ENCODE assay signal across 31 cellular contexts in the genomic region with DNA sequence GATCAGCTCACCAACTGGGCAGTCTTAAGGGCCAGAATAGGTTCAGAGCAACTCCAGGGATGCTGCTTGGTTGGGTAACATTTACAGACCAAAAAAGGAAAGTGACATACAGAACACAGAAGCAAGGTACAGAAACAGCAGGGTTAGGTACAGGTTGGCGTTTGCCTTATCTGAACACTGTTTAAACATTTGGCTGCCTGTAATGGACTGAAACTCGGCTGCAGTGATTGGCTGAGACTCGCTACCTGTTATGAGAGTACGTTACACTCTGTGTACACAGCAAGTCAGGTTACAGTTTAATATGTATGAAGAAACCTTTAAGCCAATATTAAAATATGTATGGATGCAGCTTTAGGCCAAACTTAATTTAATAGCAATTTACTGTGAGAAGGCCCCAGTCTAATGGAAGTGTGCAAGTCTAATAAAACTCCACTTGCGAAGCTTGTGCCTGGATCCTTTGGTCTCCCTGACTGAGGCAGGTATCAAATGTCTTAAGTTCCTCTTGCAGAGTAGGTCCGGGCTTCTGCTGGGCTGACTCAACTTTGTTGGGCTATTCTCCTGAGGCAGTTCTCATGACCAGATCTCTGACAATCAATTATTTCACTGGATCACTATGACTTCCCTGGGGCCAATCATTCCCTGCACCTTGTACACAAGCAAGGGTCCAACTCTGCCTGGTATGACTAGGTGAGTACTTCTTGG.
DNase-seq lines count a peak whose midpoint lies in the region; ATAC-seq, FAIRE-seq and TF ChIP-seq lines count a peak whose summit lies in the region.
"Had no signal": no experiment of that assay in that cellular context is flagged by ENCODE, and none has a peak within 500 bp of the region (broad histone marks: within the 10 kb centered on the region; RNA-seq: fewer than 3 reads in every experiment).

No MANE protein-coding gene starts in this region.

- H4K5ac ChIP-seq in H1 (ENCODE audit: insufficient read length, low read depth, low read length), result no peak overlapping the region

- H3K4me3 ChIP-seq in HEK293 (ENCODE audit: low read depth, low read length), result no peak overlapping the region
- no peak overlapping the region for H3K4me3 ChIP-seq in H1 (ENCODE audit: extremely low read depth in 1 of 4, insufficient read depth in 2 of 4, low read depth in 3 of 4, low read length in 4 of 4)
- peak overlapping the region; percentile 49 to 55 for H3K4me3 ChIP-seq in mucosa of rectum (ENCODE audit: low read length in 2 of 2)
- no peak overlapping the region for H3K4me3 ChIP-seq in naive thymus-derived CD4-positive, alpha-beta T cell (ENCODE audit: low read length)
- H3K4me3 ChIP-seq: BLaER1 treated with 17β-estradiol and CSF1 and Interleukin-3, amounts not matched to agents 10 nM and 100 nM; SJSA1; upper lobe of left lung had no signal

- CTCF ChIA-PET in HEK293 (lab: Yijun Ruan, JAX) (interaction anchor here (0.8 kb wide), 1 partner anchor 23 kb away, joined by 3 read pairs; no protein-coding TSS in a partner anchor), H1 (lab: Charles Lee; ENCODE audit: partially characterized antibody) (interaction anchor here (1.2 to 3.5 kb wide), 3 partner anchors 9 to 23 kb away, joined by 3 to 8 read pairs (median 4); no protein-coding TSS in a partner anchor)
- CTCF ChIA-PET in naive thymus-derived CD4-positive, alpha-beta T cell (lab: Charles Lee), result no interaction called here

- no peak overlapping the region for H3K4ac ChIP-seq in H1 (replicated peaks; ENCODE audit: insufficient read length, low read depth, low read length)

- 95% methylated on average over 6 of the region's 6 CpGs; no CpG with 5 or more reads in 1 of the 2 experiments for WGBS in H1 (ENCODE audit: extremely low coverage in 1 of 2, insufficient coverage in 1 of 2, insufficient read length in 1 of 2, insufficient replicate concordance in 2 of 2, low coverage in 1 of 2, low lambda C conversion rate in 2 of 2, missing lambda C conversion rate in 1 of 2), 2 experiments

- POLR2A ChIA-PET in HEK293 (lab: Yijun Ruan, JAX) (no interaction called here), H1 (lab: Charles Lee; ENCODE audit: partially characterized antibody) (no interaction called here)
- POLR2A ChIA-PET in naive thymus-derived CD4-positive, alpha-beta T cell (lab: Charles Lee), result no interaction called here

- H2BK15ac ChIP-seq in H1 (ENCODE audit: low read length), result no peak overlapping the region

- H2BK120ac ChIP-seq in H1 (replicated peaks; ENCODE audit: low read depth, low read length), result no peak overlapping the region

- H3K9ac ChIP-seq in H1 (replicated peaks in 1 of 4; ENCODE audit: extremely low read depth in 1 of 4, low read depth in 3 of 4, low read length in 3 of 4) (no peak overlapping the region), mucosa of rectum (ENCODE audit: low read depth in 1 of 2, low read length in 2 of 2) (peak overlapping the region in 1 of 2 donors; percentile 8)
- H3K9ac ChIP-seq: BLaER1 treated with 17β-estradiol and CSF1 and Interleukin-3, amounts not matched to agents 10 nM and 100 nM had no signal

- TF ChIP-seq POLR2A in H1 (IDR thresholded peaks at IDR 0.05; ENCODE audit: control extremely low read depth in 1 of 2, low read depth in 2 of 2, low read length in 2 of 2), result no peak

- no peak overlapping the region for H3K56ac ChIP-seq in H1 (replicated peaks; ENCODE audit: insufficient read length, low read depth, low read length)

- intact Hi-C loops in naive thymus-derived CD4-positive, alpha-beta T cell (cut with micrococcal nuclease), result no loop called here

- no peak overlapping the region for H3K4me2 ChIP-seq in H1 (ENCODE audit: insufficient read depth in 1 of 2, low read depth in 2 of 2, low read length in 2 of 2)
- H3K4me2 ChIP-seq: BLaER1 treated with 17β-estradiol and CSF1 and Interleukin-3, amounts not matched to agents 10 nM and 100 nM had no signal

- peaks cover 0 to 3% (median 0%) of the 10 kb centered on the region in 5 donors for H3K27me3 Mint-ChIP-seq in naive thymus-derived CD4-positive, alpha-beta T cell
- H3K27me3 Mint-ChIP-seq: activated CD4-positive, alpha-beta T cell treated with anti-CD3 and anti-CD28 coated beads, Interleukin-2, amount 10 ng/mL, durations not matched to agents 24 days and 14 days; progenitor cell of endocrine pancreas had no signal

- peaks cover 0 to 5% (median 0%) of the 10 kb centered on the region in 11 donors for H3K9me3 Mint-ChIP-seq in naive thymus-derived CD4-positive, alpha-beta T cell
- H3K9me3 Mint-ChIP-seq: activated CD4-positive, alpha-beta T cell treated with anti-CD3 and anti-CD28 coated beads, Interleukin-2, amount 10 ng/mL, durations not matched to agents 24 days and 14 days; activated naive CD4-positive, alpha-beta T cell treated with anti-CD3 and anti-CD28 coated beads, Interleukin-2, amount 50 U/mL, for 72 hours had no signal

- no peak overlapping the region for H3K18ac ChIP-seq in H1 (ENCODE audit: extremely low read depth, low read length)

- no peak overlapping the region for H3K14ac ChIP-seq in H1 (ENCODE audit: insufficient read length)

- H3K4me3 Mint-ChIP-seq in naive thymus-derived CD4-positive, alpha-beta T cell, result no peak overlapping the region
- H3K4me3 Mint-ChIP-seq: activated CD4-positive, alpha-beta T cell treated with anti-CD3 and anti-CD28 coated beads, Interleukin-2, amount 10 ng/mL, durations not matched to agents 24 days and 14 days; WTC11 had no signal

- no peaks in the 10 kb centered on the region for H3K4me1 Mint-ChIP-seq in naive thymus-derived CD4-positive, alpha-beta T cell
- H3K4me1 Mint-ChIP-seq: activated CD4-positive, alpha-beta T cell treated with anti-CD3 and anti-CD28 coated beads, Interleukin-2, amount 10 ng/mL, durations not matched to agents 24 days and 14 days had no signal

- FAIRE-seq in H1 (lab: Jason Lieb, UNC), result no peak

- no peaks in the 10 kb centered on the region for H3K4me1 ChIP-seq in HEK293 (ENCODE audit: control insufficient read depth, insufficient read depth, low read length)
- no peaks in the 10 kb centered on the region for H3K4me1 ChIP-seq in H1 (replicated peaks in 1 of 4; ENCODE audit: control insufficient read depth in 3 of 4, insufficient read depth in 4 of 4, low read length in 3 of 4)
- peaks cover 12 to 28% of the 10 kb centered on the region in 2 donors for H3K4me1 ChIP-seq in mucosa of rectum (ENCODE audit: control insufficient read depth in 2 of 2, insufficient read depth in 2 of 2, low read length in 2 of 2)
- H3K4me1 ChIP-seq in naive thymus-derived CD4-positive, alpha-beta T cell (ENCODE audit: control insufficient read depth in 2 of 2, insufficient read depth in 2 of 2, low read length in 2 of 2), result no peaks in the 10 kb centered on the region
- H3K4me1 ChIP-seq: BLaER1 treated with 17β-estradiol and CSF1 and Interleukin-3, amounts not matched to agents 10 nM and 100 nM; SJSA1; upper lobe of left lung had no signal

- H3K9me3 ChIP-seq in HEK293 (ENCODE audit: control insufficient read depth, insufficient read depth, low read depth, low read length) (no peaks in the 10 kb centered on the region), H1 (ENCODE audit: insufficient read depth in 2 of 2, low read depth in 1 of 2, low read length in 1 of 2) (no peaks in the 10 kb centered on the region), mucosa of rectum (ENCODE audit: control insufficient read depth in 2 of 2, low read length in 2 of 2) (no peaks in the 10 kb centered on the region)
- no peaks in the 10 kb centered on the region for H3K9me3 ChIP-seq in naive thymus-derived CD4-positive, alpha-beta T cell (ENCODE audit: control insufficient read depth in 2 of 3, low read length in 3 of 3)
- H3K9me3 ChIP-seq: neutrophil, SJSA1, upper lobe of left lung had no signal

- H3K23ac ChIP-seq in H1 (ENCODE audit: insufficient read length), result no peak overlapping the region

- no peak overlapping the region for H3K27ac Mint-ChIP-seq in naive thymus-derived CD4-positive, alpha-beta T cell
- H3K27ac Mint-ChIP-seq: activated CD4-positive, alpha-beta T cell treated with anti-CD3 and anti-CD28 coated beads, Interleukin-2, amount 10 ng/mL, durations not matched to agents 24 days and 14 days; activated naive CD4-positive, alpha-beta T cell treated with anti-CD3 and anti-CD28 coated beads, Interleukin-2, amount 50 U/mL, for 72 hours; progenitor cell of endocrine pancreas; WTC11 had no signal

- H4K91ac ChIP-seq in H1 (replicated peaks; ENCODE audit: insufficient read length, low read length), result no peak overlapping the region

- H2AK5ac ChIP-seq in H1 (ENCODE audit: low read depth, low read length), result no peak overlapping the region

- H3K27ac ChIP-seq in 22Rv1 (peak overlapping the region; percentile 100), HEK293 (ENCODE audit: extremely low read depth, low read depth, low read length) (no peak overlapping the region), H1 (ENCODE audit: low read depth, low read length) (no peak overlapping the region), mucosa of rectum (ENCODE audit: low read depth in 2 of 2, low read length in 2 of 2) (peak overlapping the region; percentile 90 to 95)
- H3K27ac ChIP-seq in naive thymus-derived CD4-positive, alpha-beta T cell (ENCODE audit: low read depth, low read length), result no peak overlapping the region
- H3K27ac ChIP-seq: BLaER1 treated with 17β-estradiol and CSF1 and Interleukin-3, amounts not matched to agents 10 nM and 100 nM; epithelial cell of prostate; neutrophil; SJSA1; upper lobe of left lung had no signal

- no peak overlapping the region for H2BK20ac ChIP-seq in H1 (ENCODE audit: low read length)

- H3K79me2 ChIP-seq in H1 (ENCODE audit: control insufficient read depth in 1 of 2, insufficient read depth in 2 of 2, low read length in 2 of 2), result no peaks in the 10 kb centered on the region

- ATAC-seq in HG02840 (IDR thresholded peaks at IDR 0.05; ENCODE audit: low FRiP score, unreplicated experiment) (no peak), HG03045 (IDR thresholded peaks at IDR 0.05; ENCODE audit: unreplicated experiment) (no peak), HG03097 (IDR thresholded peaks at IDR 0.05; ENCODE audit: low FRiP score, unreplicated experiment) (no peak)
- ATAC-seq in naive thymus-derived CD4-positive, alpha-beta T cell, result no peak
- ATAC-seq: activated naive CD4-positive, alpha-beta T cell treated with anti-CD3 and anti-CD28 coated beads, Interleukin-2, amount 50 U/mL, for 72 hours; sciatic nerve; WTC11 had no signal

- peak overlapping the region; percentile 41; the same call in 1 of the 2 replicates for H2AFZ ChIP-seq in H1 (ENCODE audit: low read length)

- H3K27me3 ChIP-seq in H1 (replicated peaks in 1 of 4; ENCODE audit: control insufficient read depth in 3 of 4, extremely low read depth in 1 of 4, insufficient read depth in 3 of 4, low read length in 3 of 4) (no peaks in the 10 kb centered on the region; a peak in 1 of 7 replicates), mucosa of rectum (ENCODE audit: control insufficient read depth in 2 of 2, insufficient read depth in 2 of 2, low read length in 2 of 2) (no peaks in the 10 kb centered on the region)
- no peaks in the 10 kb centered on the region for H3K27me3 ChIP-seq in naive thymus-derived CD4-positive, alpha-beta T cell (ENCODE audit: control insufficient read depth in 2 of 2, insufficient read depth in 2 of 2, low read length in 2 of 2)
- H3K27me3 ChIP-seq: BLaER1 treated with 17β-estradiol and CSF1 and Interleukin-3, amounts not matched to agents 10 nM and 100 nM; neutrophil; SJSA1; upper lobe of left lung had no signal

- H3K79me1 ChIP-seq in H1 (ENCODE audit: low read depth, low read length), result no peaks in the 10 kb centered on the region

- no peak overlapping the region for H2BK12ac ChIP-seq in H1 (ENCODE audit: low read depth, low read length)

- TF ChIP-seq EP300 in H1 (IDR thresholded peaks at IDR 0.05; ENCODE audit: borderline replicate concordance in 1 of 2, low read depth in 2 of 2, low read length in 2 of 2), result no peak

- H4K20me1 ChIP-seq in H1 (replicated peaks in 1 of 2; ENCODE audit: control insufficient read depth in 1 of 2, insufficient read depth in 2 of 2, low read length in 2 of 2), result no peaks in the 10 kb centered on the region
- H4K20me1 ChIP-seq: BLaER1 treated with 17β-estradiol and CSF1 and Interleukin-3, amounts not matched to agents 10 nM and 100 nM had no signal

- DNase-seq in H1 (ENCODE audit: low read depth in 1 of 2, low spot score in 2 of 2), result no peak
- DNase-seq in naive thymus-derived CD4-positive, alpha-beta T cell, result no peak
- DNase-seq: activated CD4-positive, alpha-beta T cell treated with anti-CD3 and anti-CD28 coated beads, Interleukin-2, amount 10 ng/mL, durations not matched to agents 24 days and 14 days; GDM1; GOT3; hypothalamus; KG1; mesenchymal stem cell; MM.1S; NCI-H1105 treated with DMSO at 0.1 percent for 48 hours; NCI-H2029; NCI-H2227 treated with DMSO at 0.1 percent for 48 hours; NCI-H774; stimulated activated CD4-positive, alpha-beta T cell treated with anti-CD3 and anti-CD28 coated beads, Interleukin-12 subunit alpha, Interleukin-12 subunit beta, amount 100 ng/mL, for 4 hours; stimulated activated CD4-positive, alpha-beta T cell treated with anti-CD3 and anti-CD28 coated beads, Interleukin-2, amount 100 ng/mL, for 48 hours; T1000 had no signal

- no peak for TF ChIP-seq CTCF in 22Rv1 (IDR thresholded peaks at IDR 0.05)
- no peak for TF ChIP-seq CTCF in HEK293 (tag by site-specific recombination; IDR thresholded peaks at IDR 0.05)
- no peak for TF ChIP-seq CTCF in H1 (IDR thresholded peaks at IDR 0.05; ENCODE audit: control extremely low read depth in 1 of 3, insufficient read depth in 1 of 3, low read depth in 1 of 3, low read length in 3 of 3)

- no peaks in the 10 kb centered on the region for H3K23me2 ChIP-seq in H1 (ENCODE audit: low read depth, low read length)

- H3K36me3 Mint-ChIP-seq in naive thymus-derived CD4-positive, alpha-beta T cell, result no peaks in the 10 kb centered on the region
- H3K36me3 Mint-ChIP-seq: activated naive CD4-positive, alpha-beta T cell treated with anti-CD3 and anti-CD28 coated beads, Interleukin-2, amount 50 U/mL, for 72 hours; WTC11 had no signal

- H2BK5ac ChIP-seq in H1 (ENCODE audit: low read depth, low read length), result no peak overlapping the region

- TF ChIP-seq RAD21 in H1 (IDR thresholded peaks at IDR 0.05 in 1 of 2, conservative IDR thresholded peaks at IDR 0.05 in 1 of 2; ENCODE audit: low read depth in 2 of 2, low read length in 2 of 2), result no peak

- no peaks in the 10 kb centered on the region for H3K36me3 ChIP-seq in HEK293 (ENCODE audit: control insufficient read depth in 2 of 2, insufficient read depth in 1 of 2, low read length in 2 of 2)
- H3K36me3 ChIP-seq in H1 (ENCODE audit: control insufficient read depth in 2 of 4, insufficient read depth in 4 of 4, low read length in 3 of 4), result no peaks in the 10 kb centered on the region
- no peaks in the 10 kb centered on the region for H3K36me3 ChIP-seq in mucosa of rectum (ENCODE audit: control insufficient read depth in 2 of 2, insufficient read depth in 2 of 2, low read length in 2 of 2)
- H3K36me3 ChIP-seq in naive thymus-derived CD4-positive, alpha-beta T cell (ENCODE audit: control insufficient read depth in 2 of 3, insufficient read depth in 3 of 3, low read length in 3 of 3), result no peaks in the 10 kb centered on the region
- H3K36me3 ChIP-seq: BLaER1 treated with 17β-estradiol and CSF1 and Interleukin-3, amounts not matched to agents 10 nM and 100 nM; neutrophil; SJSA1; upper lobe of left lung had no signal

- H4K8ac ChIP-seq in H1 (ENCODE audit: extremely low read depth, insufficient read depth, low read length), result no peak overlapping the region

Comparison
In these comparisons a context has a peak if more than half of its experiments do, and no peak if none do; other contexts are left out.
1. H3K27ac ChIP-seq: peak in 22Rv1 (single experiment) and mucosa of rectum (2 of 2); none in HEK293 (single experiment), H1 (single experiment) and naive thymus-derived CD4-positive, alpha-beta T cell (single experiment).
2. H3K4me3 ChIP-seq: peak in mucosa of rectum (2 of 2); none in HEK293 (single experiment), H1 (0 of 4) and naive thymus-derived CD4-positive, alpha-beta T cell (single experiment).